Comparison of ENCODE assay signal across 2 cellular contexts in the genomic region with DNA sequence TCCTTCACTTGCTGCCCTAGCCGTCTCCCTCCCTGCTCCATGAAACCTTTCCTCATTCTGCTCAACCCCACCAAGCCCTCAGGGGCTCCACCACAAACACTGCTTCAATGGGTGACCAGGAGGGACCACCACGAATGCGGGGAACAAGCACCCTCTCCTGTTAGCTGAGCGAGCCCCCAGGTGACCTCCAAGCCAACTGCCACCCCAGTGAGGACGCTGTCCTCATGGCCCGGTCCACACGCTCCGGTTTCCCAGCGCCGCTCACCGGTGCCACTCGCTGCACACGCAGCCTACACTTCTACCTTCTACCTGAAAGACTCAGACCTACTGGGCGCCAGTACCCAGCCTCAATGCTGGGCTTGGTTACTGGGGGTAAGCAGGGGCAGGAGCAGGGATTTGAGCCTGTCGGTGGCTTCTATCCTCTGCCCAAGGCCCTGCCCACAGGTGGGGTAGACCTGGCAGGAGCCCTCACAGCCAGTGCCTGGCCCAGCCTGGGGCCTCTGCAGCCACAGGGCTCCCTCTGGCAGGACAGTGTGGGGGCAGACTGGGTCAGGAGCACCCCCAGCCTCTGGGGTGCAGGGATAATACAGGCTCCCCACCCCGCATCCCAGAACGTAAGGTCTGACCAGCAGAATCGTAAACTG.
TF ChIP-seq lines count a peak whose summit lies in the region.

No MANE protein-coding gene starts in this region.

TF ChIP-seq in K562, 482 proteins besides CTCF, POLR2A, EP300 and RAD21:
- TF ChIP-seq POLR2G (IDR thresholded peaks at IDR 0.05; ENCODE audit: low read depth, low read length) = peak; percentile 42; the same call in 1 of the 2 replicates
- no peak for TF ChIP-seq MTA1 (IDR thresholded peaks at IDR 0.05; ENCODE audit: borderline replicate concordance)
- peak; percentile 70 for TF ChIP-seq ZKSCAN1 (IDR thresholded peaks at IDR 0.05; ENCODE audit: low read depth, low read length)
- peak; percentile 35 for TF ChIP-seq RBM22 (IDR thresholded peaks at IDR 0.05; ENCODE audit: low read depth, low read length, poor library complexity, severe bottlenecking)
TF ChIP-seq in K562: peak in this region for 3.

TF ChIP-seq in liver, 16 proteins besides CTCF, POLR2A, EP300 and RAD21:
- TF ChIP-seq, protein P1, sequence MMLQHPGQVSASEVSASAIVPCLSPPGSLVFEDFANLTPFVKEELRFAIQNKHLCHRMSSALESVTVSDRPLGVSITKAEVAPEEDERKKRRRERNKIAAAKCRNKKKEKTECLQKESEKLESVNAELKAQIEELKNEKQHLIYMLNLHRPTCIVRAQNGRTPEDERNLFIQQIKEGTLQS (IDR thresholded peaks at IDR 0.05) = no peak
- TF ChIP-seq JUND (IDR thresholded peaks at IDR 0.05) (no peak), GABPA (IDR thresholded peaks at IDR 0.05 in 1 of 2, conservative IDR thresholded peaks at IDR 0.05 in 1 of 2) (no peak)
- TF ChIP-seq, protein P2, sequence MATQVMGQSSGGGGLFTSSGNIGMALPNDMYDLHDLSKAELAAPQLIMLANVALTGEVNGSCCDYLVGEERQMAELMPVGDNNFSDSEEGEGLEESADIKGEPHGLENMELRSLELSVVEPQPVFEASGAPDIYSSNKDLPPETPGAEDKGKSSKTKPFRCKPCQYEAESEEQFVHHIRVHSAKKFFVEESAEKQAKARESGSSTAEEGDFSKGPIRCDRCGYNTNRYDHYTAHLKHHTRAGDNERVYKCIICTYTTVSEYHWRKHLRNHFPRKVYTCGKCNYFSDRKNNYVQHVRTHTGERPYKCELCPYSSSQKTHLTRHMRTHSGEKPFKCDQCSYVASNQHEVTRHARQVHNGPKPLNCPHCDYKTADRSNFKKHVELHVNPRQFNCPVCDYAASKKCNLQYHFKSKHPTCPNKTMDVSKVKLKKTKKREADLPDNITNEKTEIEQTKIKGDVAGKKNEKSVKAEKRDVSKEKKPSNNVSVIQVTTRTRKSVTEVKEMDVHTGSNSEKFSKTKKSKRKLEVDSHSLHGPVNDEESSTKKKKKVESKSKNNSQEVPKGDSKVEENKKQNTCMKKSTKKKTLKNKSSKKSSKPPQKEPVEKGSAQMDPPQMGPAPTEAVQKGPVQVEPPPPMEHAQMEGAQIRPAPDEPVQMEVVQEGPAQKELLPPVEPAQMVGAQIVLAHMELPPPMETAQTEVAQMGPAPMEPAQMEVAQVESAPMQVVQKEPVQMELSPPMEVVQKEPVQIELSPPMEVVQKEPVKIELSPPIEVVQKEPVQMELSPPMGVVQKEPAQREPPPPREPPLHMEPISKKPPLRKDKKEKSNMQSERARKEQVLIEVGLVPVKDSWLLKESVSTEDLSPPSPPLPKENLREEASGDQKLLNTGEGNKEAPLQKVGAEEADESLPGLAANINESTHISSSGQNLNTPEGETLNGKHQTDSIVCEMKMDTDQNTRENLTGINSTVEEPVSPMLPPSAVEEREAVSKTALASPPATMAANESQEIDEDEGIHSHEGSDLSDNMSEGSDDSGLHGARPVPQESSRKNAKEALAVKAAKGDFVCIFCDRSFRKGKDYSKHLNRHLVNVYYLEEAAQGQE (IDR thresholded peaks at IDR 0.05) = no peak
TF ChIP-seq in liver: peak in this region for 0.
